1 cellular context compared by ENCODE assay signal in the genomic region with DNA sequence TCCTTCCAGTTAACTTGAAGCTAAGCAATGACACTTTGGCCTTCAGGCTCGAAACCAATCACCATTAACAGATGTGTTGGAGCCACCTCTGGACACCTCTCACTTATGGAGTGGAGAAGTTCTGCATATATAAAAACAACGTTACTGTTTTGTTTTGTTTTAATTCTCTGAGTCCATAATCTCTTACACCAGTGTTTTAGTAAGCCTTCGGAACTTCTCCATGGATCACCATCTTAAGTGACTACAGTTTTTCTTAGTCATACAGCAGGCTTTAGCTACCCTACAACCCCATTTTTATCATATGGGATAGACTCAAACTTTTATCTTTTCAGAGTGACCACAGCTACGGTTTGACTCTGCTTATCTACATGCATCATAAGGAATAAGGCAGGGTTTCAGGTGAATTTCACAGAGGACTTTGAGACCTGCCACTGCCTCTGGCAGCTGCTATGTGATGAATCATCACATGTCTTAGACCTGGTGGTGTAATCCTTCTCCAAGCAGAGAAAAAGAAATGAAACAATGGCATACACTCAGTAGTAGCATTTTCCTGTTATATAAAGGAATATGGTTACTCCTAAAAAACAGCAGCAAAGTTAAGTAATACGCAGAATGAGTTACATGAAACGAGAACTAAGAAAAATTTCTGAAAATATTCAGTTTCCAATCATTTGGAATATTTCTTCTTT.
TF ChIP-seq lines count a peak whose summit lies in the region.

No MANE protein-coding gene starts in this region.

TF ChIP-seq in K562, 482 proteins besides CTCF, POLR2A, EP300 and RAD21 (continued from another document and continues in another):
- TF ChIP-seq ZNF584 (CRISPR knock-in tag; IDR thresholded peaks at IDR 0.05; ENCODE audit: low read depth) (peak; percentile 70; the same call in 1 of the 2 replicates), KLF16 (IDR thresholded peaks at IDR 0.05) (peak; percentile 81; the same call in 1 of the 2 replicates), SMARCC2 (IDR thresholded peaks at IDR 0.05; ENCODE audit: low read depth) (peak; percentile 94), KHSRP (IDR thresholded peaks at IDR 0.05) (no peak), ATF7 (IDR thresholded peaks at IDR 0.05) (peak; percentile 91), CTBP1 (IDR thresholded peaks at IDR 0.05; ENCODE audit: borderline replicate concordance) (peak; percentile 98), ARID1B (IDR thresholded peaks at IDR 0.05) (peak; percentile 97), GATA2 (CRISPR knock-in tag; IDR thresholded peaks at IDR 0.05) (peak; percentile 83), CEBPG (CRISPR knock-in tag; IDR thresholded peaks at IDR 0.05) (peak; percentile 74; the same call in 1 of the 2 replicates), CEBPG (tag; conservative IDR thresholded peaks at IDR 0.05 in 1 of 2, IDR thresholded peaks at IDR 0.05 in 1 of 2) (peak in 1 of 2 experiments; percentile 75; a peak in 1 of 4 replicates), JUNB (CRISPR knock-in tag; conservative IDR thresholded peaks at IDR 0.05) (0 out of 2 replicates have a peak, but pooled peaks have one; percentile 8), KDM1A (IDR thresholded peaks at IDR 0.05) (peak; percentile 60 to 61), ZNF785 (CRISPR knock-in tag; IDR thresholded peaks at IDR 0.05) (no peak), NFYB (IDR thresholded peaks at IDR 0.05; ENCODE audit: extremely low read depth, insufficient read length) (no peak), STAT5A (IDR thresholded peaks at IDR 0.05; ENCODE audit: borderline replicate concordance, low read length) (peak; percentile 88), DPF2 (IDR thresholded peaks at IDR 0.05) (peak; percentile 96), ZNF24 (IDR thresholded peaks at IDR 0.05) (0 out of 2 replicates have a peak, but pooled peaks have one; percentile 64), MTA1 (IDR thresholded peaks at IDR 0.05; ENCODE audit: borderline replicate concordance) (peak; percentile 49; the same call in 1 of the 2 replicates), BRF1 (IDR thresholded peaks at IDR 0.05; ENCODE audit: borderline replicate concordance, extremely low read depth, insufficient read length) (no peak), CBX3 (IDR thresholded peaks at IDR 0.05; ENCODE audit: borderline replicate concordance in 1 of 2, low read length in 2 of 2) (peak in 1 of 2 experiments; percentile 72; a peak in 1 of 3 replicates), JUN (IDR thresholded peaks at IDR 0.05; ENCODE audit: borderline replicate concordance, low read depth, low read length) (peak; percentile 93), JUN (CRISPR knock-in tag; IDR thresholded peaks at IDR 0.05; ENCODE audit: borderline replicate concordance) (no peak), MEF2A (IDR thresholded peaks at IDR 0.05; ENCODE audit: control insufficient read depth, low read depth, low read length) (0 out of 2 replicates have a peak, but pooled peaks have one; percentile 32), ZNF316 (IDR thresholded peaks at IDR 0.05) (peak; percentile 91), ZNF165 (CRISPR knock-in tag; IDR thresholded peaks at IDR 0.05; ENCODE audit: borderline replicate concordance) (no peak), RBFOX2 (IDR thresholded peaks at IDR 0.05; ENCODE audit: low read depth, low read length) (0 out of 2 replicates have a peak, but pooled peaks have one; percentile 26), FOXA3 (CRISPR knock-in tag; conservative IDR thresholded peaks at IDR 0.05 in 1 of 2, IDR thresholded peaks at IDR 0.05 in 1 of 2) (no peak), RAD51 (IDR thresholded peaks at IDR 0.05; ENCODE audit: borderline replicate concordance, low read depth) (no peak; the same call in 1 of the 2 replicates), RUNX1 (IDR thresholded peaks at IDR 0.05; ENCODE audit: low read depth) (0 out of 2 replicates have a peak, but pooled peaks have one; percentile 33), GATAD2B (IDR thresholded peaks at IDR 0.05; ENCODE audit: borderline replicate concordance) (peak; percentile 73; the same call in 1 of the 2 replicates), MCM3 (IDR thresholded peaks at IDR 0.05) (no peak), TEAD1 (CRISPR knock-in tag; IDR thresholded peaks at IDR 0.05) (peak in 1 of 2 experiments; percentile 59; a peak in 1 of 4 replicates), CC2D1A (IDR thresholded peaks at IDR 0.05) (peak; percentile 78), RBBP5 (IDR thresholded peaks at IDR 0.05; ENCODE audit: borderline replicate concordance, insufficient read depth, low read length, poor library complexity, severe bottlenecking) (peak; percentile 5), FOXK2 (conservative IDR thresholded peaks at IDR 0.05 in 1 of 2, IDR thresholded peaks at IDR 0.05 in 1 of 2; ENCODE audit: low read depth in 2 of 2) (peak; percentile 56 to 79; a peak in 3 of 4 replicates), ZNF766 (CRISPR knock-in tag; conservative IDR thresholded peaks at IDR 0.05) (peak; percentile 88), ADNP (tag; IDR thresholded peaks at IDR 0.05) (no peak; the same call in 1 of the 2 replicates), MTA2 (IDR thresholded peaks at IDR 0.05; ENCODE audit: low read depth) (peak; percentile 87), FOXJ2 (tag; IDR thresholded peaks at IDR 0.05) (no peak), TAF15 (IDR thresholded peaks at IDR 0.05; ENCODE audit: low read depth, low read length) (no peak)
- TF ChIP-seq, protein P1, sequence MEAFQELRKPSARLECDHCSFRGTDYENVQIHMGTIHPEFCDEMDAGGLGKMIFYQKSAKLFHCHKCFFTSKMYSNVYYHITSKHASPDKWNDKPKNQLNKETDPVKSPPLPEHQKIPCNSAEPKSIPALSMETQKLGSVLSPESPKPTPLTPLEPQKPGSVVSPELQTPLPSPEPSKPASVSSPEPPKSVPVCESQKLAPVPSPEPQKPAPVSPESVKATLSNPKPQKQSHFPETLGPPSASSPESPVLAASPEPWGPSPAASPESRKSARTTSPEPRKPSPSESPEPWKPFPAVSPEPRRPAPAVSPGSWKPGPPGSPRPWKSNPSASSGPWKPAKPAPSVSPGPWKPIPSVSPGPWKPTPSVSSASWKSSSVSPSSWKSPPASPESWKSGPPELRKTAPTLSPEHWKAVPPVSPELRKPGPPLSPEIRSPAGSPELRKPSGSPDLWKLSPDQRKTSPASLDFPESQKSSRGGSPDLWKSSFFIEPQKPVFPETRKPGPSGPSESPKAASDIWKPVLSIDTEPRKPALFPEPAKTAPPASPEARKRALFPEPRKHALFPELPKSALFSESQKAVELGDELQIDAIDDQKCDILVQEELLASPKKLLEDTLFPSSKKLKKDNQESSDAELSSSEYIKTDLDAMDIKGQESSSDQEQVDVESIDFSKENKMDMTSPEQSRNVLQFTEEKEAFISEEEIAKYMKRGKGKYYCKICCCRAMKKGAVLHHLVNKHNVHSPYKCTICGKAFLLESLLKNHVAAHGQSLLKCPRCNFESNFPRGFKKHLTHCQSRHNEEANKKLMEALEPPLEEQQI (IDR thresholded peaks at IDR 0.05) = peak; percentile 79
- TF ChIP-seq, protein P2, sequence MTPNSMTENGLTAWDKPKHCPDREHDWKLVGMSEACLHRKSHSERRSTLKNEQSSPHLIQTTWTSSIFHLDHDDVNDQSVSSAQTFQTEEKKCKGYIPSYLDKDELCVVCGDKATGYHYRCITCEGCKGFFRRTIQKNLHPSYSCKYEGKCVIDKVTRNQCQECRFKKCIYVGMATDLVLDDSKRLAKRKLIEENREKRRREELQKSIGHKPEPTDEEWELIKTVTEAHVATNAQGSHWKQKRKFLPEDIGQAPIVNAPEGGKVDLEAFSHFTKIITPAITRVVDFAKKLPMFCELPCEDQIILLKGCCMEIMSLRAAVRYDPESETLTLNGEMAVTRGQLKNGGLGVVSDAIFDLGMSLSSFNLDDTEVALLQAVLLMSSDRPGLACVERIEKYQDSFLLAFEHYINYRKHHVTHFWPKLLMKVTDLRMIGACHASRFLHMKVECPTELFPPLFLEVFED (CRISPR knock-in tag; conservative IDR thresholded peaks at IDR 0.05) = no peak
- TF ChIP-seq, protein P3, sequence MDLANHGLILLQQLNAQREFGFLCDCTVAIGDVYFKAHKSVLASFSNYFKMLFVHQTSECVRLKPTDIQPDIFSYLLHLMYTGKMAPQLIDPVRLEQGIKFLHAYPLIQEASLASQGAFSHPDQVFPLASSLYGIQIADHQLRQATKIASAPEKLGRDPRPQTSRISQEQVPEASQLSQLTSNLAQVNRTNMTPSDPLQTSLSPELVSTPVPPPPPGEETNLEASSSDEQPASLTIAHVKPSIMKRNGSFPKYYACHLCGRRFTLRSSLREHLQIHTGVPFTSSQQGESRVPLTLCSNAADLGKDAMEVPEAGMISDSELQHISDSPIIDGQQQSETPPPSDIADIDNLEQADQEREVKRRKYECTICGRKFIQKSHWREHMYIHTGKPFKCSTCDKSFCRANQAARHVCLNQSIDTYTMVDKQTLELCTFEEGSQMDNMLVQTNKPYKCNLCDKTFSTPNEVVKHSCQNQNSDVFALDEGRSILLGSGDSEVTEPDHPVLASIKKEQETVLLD (IDR thresholded peaks at IDR 0.05) = peak; percentile 77; the same call in 1 of the 2 replicates
- TF ChIP-seq, protein P4, sequence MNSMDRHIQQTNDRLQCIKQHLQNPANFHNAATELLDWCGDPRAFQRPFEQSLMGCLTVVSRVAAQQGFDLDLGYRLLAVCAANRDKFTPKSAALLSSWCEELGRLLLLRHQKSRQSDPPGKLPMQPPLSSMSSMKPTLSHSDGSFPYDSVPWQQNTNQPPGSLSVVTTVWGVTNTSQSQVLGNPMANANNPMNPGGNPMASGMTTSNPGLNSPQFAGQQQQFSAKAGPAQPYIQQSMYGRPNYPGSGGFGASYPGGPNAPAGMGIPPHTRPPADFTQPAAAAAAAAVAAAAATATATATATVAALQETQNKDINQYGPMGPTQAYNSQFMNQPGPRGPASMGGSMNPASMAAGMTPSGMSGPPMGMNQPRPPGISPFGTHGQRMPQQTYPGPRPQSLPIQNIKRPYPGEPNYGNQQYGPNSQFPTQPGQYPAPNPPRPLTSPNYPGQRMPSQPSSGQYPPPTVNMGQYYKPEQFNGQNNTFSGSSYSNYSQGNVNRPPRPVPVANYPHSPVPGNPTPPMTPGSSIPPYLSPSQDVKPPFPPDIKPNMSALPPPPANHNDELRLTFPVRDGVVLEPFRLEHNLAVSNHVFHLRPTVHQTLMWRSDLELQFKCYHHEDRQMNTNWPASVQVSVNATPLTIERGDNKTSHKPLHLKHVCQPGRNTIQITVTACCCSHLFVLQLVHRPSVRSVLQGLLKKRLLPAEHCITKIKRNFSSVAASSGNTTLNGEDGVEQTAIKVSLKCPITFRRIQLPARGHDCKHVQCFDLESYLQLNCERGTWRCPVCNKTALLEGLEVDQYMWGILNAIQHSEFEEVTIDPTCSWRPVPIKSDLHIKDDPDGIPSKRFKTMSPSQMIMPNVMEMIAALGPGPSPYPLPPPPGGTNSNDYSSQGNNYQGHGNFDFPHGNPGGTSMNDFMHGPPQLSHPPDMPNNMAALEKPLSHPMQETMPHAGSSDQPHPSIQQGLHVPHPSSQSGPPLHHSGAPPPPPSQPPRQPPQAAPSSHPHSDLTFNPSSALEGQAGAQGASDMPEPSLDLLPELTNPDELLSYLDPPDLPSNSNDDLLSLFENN (IDR thresholded peaks at IDR 0.05; ENCODE audit: low read depth in 2 of 2, low read length in 2 of 2) = peak in 1 of 2 experiments; percentile 89; a peak in 2 of 4 replicates
- TF ChIP-seq, protein P5, sequence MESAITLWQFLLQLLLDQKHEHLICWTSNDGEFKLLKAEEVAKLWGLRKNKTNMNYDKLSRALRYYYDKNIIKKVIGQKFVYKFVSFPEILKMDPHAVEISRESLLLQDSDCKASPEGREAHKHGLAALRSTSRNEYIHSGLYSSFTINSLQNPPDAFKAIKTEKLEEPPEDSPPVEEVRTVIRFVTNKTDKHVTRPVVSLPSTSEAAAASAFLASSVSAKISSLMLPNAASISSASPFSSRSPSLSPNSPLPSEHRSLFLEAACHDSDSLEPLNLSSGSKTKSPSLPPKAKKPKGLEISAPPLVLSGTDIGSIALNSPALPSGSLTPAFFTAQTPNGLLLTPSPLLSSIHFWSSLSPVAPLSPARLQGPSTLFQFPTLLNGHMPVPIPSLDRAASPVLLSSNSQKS (CRISPR knock-in tag; IDR thresholded peaks at IDR 0.05) = no peak
- TF ChIP-seq, protein P6, sequence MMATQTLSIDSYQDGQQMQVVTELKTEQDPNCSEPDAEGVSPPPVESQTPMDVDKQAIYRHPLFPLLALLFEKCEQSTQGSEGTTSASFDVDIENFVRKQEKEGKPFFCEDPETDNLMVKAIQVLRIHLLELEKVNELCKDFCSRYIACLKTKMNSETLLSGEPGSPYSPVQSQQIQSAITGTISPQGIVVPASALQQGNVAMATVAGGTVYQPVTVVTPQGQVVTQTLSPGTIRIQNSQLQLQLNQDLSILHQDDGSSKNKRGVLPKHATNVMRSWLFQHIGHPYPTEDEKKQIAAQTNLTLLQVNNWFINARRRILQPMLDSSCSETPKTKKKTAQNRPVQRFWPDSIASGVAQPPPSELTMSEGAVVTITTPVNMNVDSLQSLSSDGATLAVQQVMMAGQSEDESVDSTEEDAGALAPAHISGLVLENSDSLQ (IDR thresholded peaks at IDR 0.05) = peak; percentile 82
- TF ChIP-seq, protein P7, sequence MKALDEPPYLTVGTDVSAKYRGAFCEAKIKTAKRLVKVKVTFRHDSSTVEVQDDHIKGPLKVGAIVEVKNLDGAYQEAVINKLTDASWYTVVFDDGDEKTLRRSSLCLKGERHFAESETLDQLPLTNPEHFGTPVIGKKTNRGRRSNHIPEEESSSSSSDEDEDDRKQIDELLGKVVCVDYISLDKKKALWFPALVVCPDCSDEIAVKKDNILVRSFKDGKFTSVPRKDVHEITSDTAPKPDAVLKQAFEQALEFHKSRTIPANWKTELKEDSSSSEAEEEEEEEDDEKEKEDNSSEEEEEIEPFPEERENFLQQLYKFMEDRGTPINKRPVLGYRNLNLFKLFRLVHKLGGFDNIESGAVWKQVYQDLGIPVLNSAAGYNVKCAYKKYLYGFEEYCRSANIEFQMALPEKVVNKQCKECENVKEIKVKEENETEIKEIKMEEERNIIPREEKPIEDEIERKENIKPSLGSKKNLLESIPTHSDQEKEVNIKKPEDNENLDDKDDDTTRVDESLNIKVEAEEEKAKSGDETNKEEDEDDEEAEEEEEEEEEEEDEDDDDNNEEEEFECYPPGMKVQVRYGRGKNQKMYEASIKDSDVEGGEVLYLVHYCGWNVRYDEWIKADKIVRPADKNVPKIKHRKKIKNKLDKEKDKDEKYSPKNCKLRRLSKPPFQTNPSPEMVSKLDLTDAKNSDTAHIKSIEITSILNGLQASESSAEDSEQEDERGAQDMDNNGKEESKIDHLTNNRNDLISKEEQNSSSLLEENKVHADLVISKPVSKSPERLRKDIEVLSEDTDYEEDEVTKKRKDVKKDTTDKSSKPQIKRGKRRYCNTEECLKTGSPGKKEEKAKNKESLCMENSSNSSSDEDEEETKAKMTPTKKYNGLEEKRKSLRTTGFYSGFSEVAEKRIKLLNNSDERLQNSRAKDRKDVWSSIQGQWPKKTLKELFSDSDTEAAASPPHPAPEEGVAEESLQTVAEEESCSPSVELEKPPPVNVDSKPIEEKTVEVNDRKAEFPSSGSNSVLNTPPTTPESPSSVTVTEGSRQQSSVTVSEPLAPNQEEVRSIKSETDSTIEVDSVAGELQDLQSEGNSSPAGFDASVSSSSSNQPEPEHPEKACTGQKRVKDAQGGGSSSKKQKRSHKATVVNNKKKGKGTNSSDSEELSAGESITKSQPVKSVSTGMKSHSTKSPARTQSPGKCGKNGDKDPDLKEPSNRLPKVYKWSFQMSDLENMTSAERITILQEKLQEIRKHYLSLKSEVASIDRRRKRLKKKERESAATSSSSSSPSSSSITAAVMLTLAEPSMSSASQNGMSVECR (CRISPR knock-in tag; IDR thresholded peaks at IDR 0.05) = no peak
